In genomic region chr11:114501901-114502300, GRCh38 we compare ENCODE assay signal across 25 cellular contexts. TPM values are rescaled to one million over a fixed set of nuclear protein-coding genes. Genes with fewer than 3 reads are reported as not detected.
"Had no signal": no experiment of that assay in that cellular context is flagged by ENCODE, and none has a peak within 500 bp of the region (broad histone marks: within the 10 kb centered on the region; RNA-seq: fewer than 3 reads in every experiment).

No MANE protein-coding gene starts in this region.

- ATAC-seq: lower lobe of right lung; natural killer cell treated with Interleukin-12 subunit alpha and Interleukin-12 subunit beta and Interleukin-15 and Interleukin-18, amount 100 ng/mL, for 72 hours; pancreas; right lobe of liver; stimulated activated effector memory CD8-positive, alpha-beta T cell treated with anti-CD3 and anti-CD28 coated beads, Interleukin-12 subunit alpha, Interleukin-12 subunit beta, amount 100 ng/mL, for 72 hours had no signal

- DNase-seq: activated B cell treated with CpG ODN at 0.5 μM for 24 hours; activated CD4-positive, alpha-beta T cell treated with anti-CD3 and anti-CD28 coated beads, Interleukin-2, amount 10 ng/mL, durations not matched to agents 24 days and 14 days; activated CD8-positive, alpha-beta memory T cell treated with anti-CD3 and anti-CD28 coated beads, Interleukin-2, amount 50 U/mL, for 4 hours; activated effector memory CD4-positive, alpha-beta T cell treated with Interleukin-2 at 50 U/mL for 16 hours; activated naive CD4-positive, alpha-beta T cell treated with anti-CD3 and anti-CD28 coated beads, Interleukin-2, amount 50 U/mL, for 16 hours; activated T-cell treated with anti-CD3 and anti-CD28 coated beads, Interleukin-2, amount 50 U/mL, for 48 hours; effector CD4-positive, alpha-beta T cell; esophagus squamous epithelium; hypothalamus; islet precursor cell; lower lobe of right lung; pancreas; right lobe of liver; stimulated activated CD4-positive, alpha-beta T cell treated with anti-CD3 and anti-CD28 coated beads, Interleukin-4, amount 100 ng/mL, for 24 hours; stomach had no signal

- H3K27ac ChIP-seq: ascending aorta, esophagus squamous epithelium, lower lobe of right lung, neutrophil, pancreas, right lobe of liver, stomach had no signal

- H3K4me3 ChIP-seq: ascending aorta, esophagus squamous epithelium, lower lobe of right lung, pancreas, right lobe of liver, stomach had no signal

- H3K9me3 ChIP-seq: esophagus squamous epithelium, pancreas, right lobe of liver had no signal

- H3K36me3 ChIP-seq: ascending aorta, esophagus squamous epithelium, lower lobe of right lung, neutrophil, pancreas, right lobe of liver, stomach had no signal

- H3K27me3 ChIP-seq: ascending aorta, esophagus squamous epithelium, neutrophil, pancreas, right lobe of liver had no signal

- H3K4me1 ChIP-seq: ascending aorta, esophagus squamous epithelium, lower lobe of right lung, pancreas, right lobe of liver, stomach had no signal

RNA-seq across cellular contexts. Expression of gene NXPE1, which starts 57.8 kb away (rescaled TPM):
- total RNA-seq: activated B cell treated with CpG ODN at 0.5 μM for 24 hours; activated CD4-positive, alpha-beta T cell treated with anti-CD3 and anti-CD28 coated beads, Interleukin-2, amount 10 ng/mL, durations not matched to agents 24 days and 14 days; ascending aorta; cerebellum; esophagus squamous epithelium; fibroblast of villous mesenchyme; lower lobe of right lung; mesothelial cell of epicardium; natural killer cell treated with Interleukin-12 subunit alpha and Interleukin-12 subunit beta and Interleukin-15 and Interleukin-18, amount 100 ng/mL, for 72 hours; right lobe of liver; T-helper 2 cell treated with Interferon-gamma antibody and Interleukin-4, amounts not matched to agents 100 ng/mL and 5 ng/mL, for 36 hours; temporal lobe had no signal
- polyA plus RNA-seq: adipose tissue, pancreas, stomach had no signal
